ENCODE assay signal across 19 cellular contexts in the genomic region with DNA sequence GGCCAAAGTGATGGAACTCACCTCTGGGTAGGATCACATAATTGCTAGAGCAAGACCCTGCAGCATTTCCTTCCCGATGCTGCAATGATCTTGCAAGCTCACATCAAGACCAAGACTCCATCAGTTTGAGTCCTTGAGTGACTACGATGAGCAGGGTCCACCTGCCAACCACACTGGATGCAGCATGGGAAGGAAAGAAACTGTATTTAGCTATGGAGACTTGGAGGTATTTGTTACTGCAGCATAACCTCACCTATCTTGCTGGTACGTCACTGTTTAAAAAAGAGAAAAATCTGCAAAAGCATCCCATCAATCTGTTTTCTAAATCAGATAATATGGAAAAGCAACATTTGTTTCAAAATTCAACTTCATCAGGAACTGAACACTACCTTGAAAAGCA. TPM values are rescaled to one million over a fixed set of nuclear protein-coding genes. Genes with fewer than 3 reads are reported as not detected.
DNase-seq lines count a peak whose midpoint lies in the region; ATAC-seq and TF ChIP-seq lines count a peak whose summit lies in the region.
"Had no signal": no experiment of that assay in that cellular context is flagged by ENCODE, and none has a peak within 500 bp of the region (broad histone marks: within the 10 kb centered on the region; RNA-seq: fewer than 3 reads in every experiment).

No MANE protein-coding gene starts in this region.

- peak overlapping the region; percentile 74 for H3K27ac Mint-ChIP-seq in MCF 10A (ENCODE audit: low read depth, unreplicated experiment)
- H3K27ac Mint-ChIP-seq: CD4-positive, alpha-beta T cell had no signal

- no peaks in the 10 kb centered on the region for H3K27me3 ChIP-seq in breast epithelium

- no peak for TF ChIP-seq POLR2A in breast epithelium (IDR thresholded peaks at IDR 0.05)

- H3K9me3 ChIP-seq in breast epithelium = no peaks in the 10 kb centered on the region
- no peaks in the 10 kb centered on the region for H3K9me3 ChIP-seq in mesodermal cell (ENCODE audit: control insufficient read depth, low read length)
- H3K9me3 ChIP-seq: A549, Caco-2, HAP-1 had no signal

- H3K4me1 ChIP-seq in breast epithelium = no peaks in the 10 kb centered on the region
- peaks cover 34% of the 10 kb centered on the region for H3K4me1 ChIP-seq in mesodermal cell (ENCODE audit: control insufficient read depth, insufficient read depth, low read length, poor library complexity, severe bottlenecking)
- H3K4me1 ChIP-seq: Caco-2 had no signal

- peaks cover 23% of the 10 kb centered on the region for H3K4me1 Mint-ChIP-seq in MCF 10A (ENCODE audit: insufficient read depth, unreplicated experiment)

- H3K4me3 ChIP-seq in breast epithelium = peak overlapping the region in 1 of 3 donors; percentile 19
- H3K4me3 ChIP-seq in coronary artery = peak overlapping the region; percentile 44
- peak overlapping the region; percentile 14 for H3K4me3 ChIP-seq in mesodermal cell (ENCODE audit: extremely low read depth, insufficient read depth, low read length, poor library complexity, severe bottlenecking)
- H3K4me3 ChIP-seq: A549, GM23248, HAP-1 had no signal

- H3K27me3 Mint-ChIP-seq in MCF 10A (ENCODE audit: insufficient read depth, unreplicated experiment) = no peaks in the 10 kb centered on the region

- DNase-seq in MCF 10A (ENCODE audit: unreplicated experiment) (no peak), breast epithelium (ENCODE audit: low spot score in 2 of 2) (no peak), NCI-H69 (lab: John Stamatoyannopoulos, UW) (peak; percentile 70), coronary artery (ENCODE audit: low spot score) (no peak), kidney glomerular epithelial cell (lab: John Stamatoyannopoulos, UW) (no peak), NCI-H1048 (lab: John Stamatoyannopoulos, UW) (no peak)
- DNase-seq: AML-193; Caco-2; CD4-positive, alpha-beta T cell; DMS79; GDM1; GM23248 had no signal

- no TSS peak for BruUV-seq in MCF 10A (replicated peaks; lab: Mats Ljungman, UMichigan)

- no peak overlapping the region for H3K27ac ChIP-seq in breast epithelium
- H3K27ac ChIP-seq in coronary artery = peak overlapping the region; percentile 47 to 97
- no peak overlapping the region for H3K27ac ChIP-seq in mesodermal cell (ENCODE audit: low read depth, low read length, severe bottlenecking)
- H3K27ac ChIP-seq: 22Rv1, A549, C4-2B, GM23248, HL-60 had no signal

- no peaks in the 10 kb centered on the region for H3K9me3 Mint-ChIP-seq in MCF 10A (ENCODE audit: unreplicated experiment)
- H3K9me3 Mint-ChIP-seq: CD4-positive, alpha-beta T cell had no signal

- H3K4me3 Mint-ChIP-seq in MCF 10A (ENCODE audit: unreplicated experiment) = no peak overlapping the region

- H3K36me3 ChIP-seq in breast epithelium = no peaks in the 10 kb centered on the region
- H3K36me3 ChIP-seq in mesodermal cell (ENCODE audit: control insufficient read depth, insufficient read depth, low read length) = peaks cover 67% of the 10 kb centered on the region
- H3K36me3 ChIP-seq: HAP-1 had no signal

- POLR2A ChIA-PET in MCF 10A (lab: Yijun Ruan, JAX) = interaction anchor here (0.7 to 1.5 kb wide), 8 partner anchors 8 to 308 kb away, joined by 3 to 6 read pairs (median 3); no protein-coding TSS in a partner anchor

- 93 to 100% methylated on average over 2 of the region's 3 CpGs for WGBS in mesodermal cell (ENCODE audit: insufficient coverage in 2 of 2), 2 experiments

- intact Hi-C loops in MCF 10A (cut with micrococcal nuclease) = loop anchor here (5.0 kb wide), 2 partner anchors 253 to 308 kb away; no protein-coding TSS in a partner anchor
- intact Hi-C loops in breast epithelium (cut with DNase I; ENCODE audit: low total_unique reads) = loop anchor here (10.0 kb wide), 1 partner anchor 306 kb away; no protein-coding TSS in a partner anchor

- H3K36me3 Mint-ChIP-seq in MCF 10A (ENCODE audit: insufficient read depth, unreplicated experiment) = peaks cover 25% of the 10 kb centered on the region

- TF ChIP-seq CTCF in MCF 10A (IDR thresholded peaks at IDR 0.05; ENCODE audit: unreplicated experiment) = no peak
- no peak for TF ChIP-seq CTCF in breast epithelium (IDR thresholded peaks at IDR 0.05)
- TF ChIP-seq CTCF in coronary artery (IDR thresholded peaks at IDR 0.05) = no peak

- no peak for ATAC-seq in HG03045 (IDR thresholded peaks at IDR 0.05; ENCODE audit: unreplicated experiment)
- ATAC-seq: A549 had no signal

- CTCF ChIA-PET in MCF 10A (lab: Yijun Ruan, JAX) = interaction anchor here (0.6 to 1.6 kb wide), 8 partner anchors 9 to 1223 kb away, joined by 3 to 6 read pairs (median 4); no protein-coding TSS in a partner anchor

RNA-seq across cellular contexts. Expression of a gene that starts 2.5 kb away (rescaled TPM):
- total RNA-seq in MCF 10A (2022) (1.7 and 2.9 TPM in 2 replicates), breast epithelium (10 to 100 TPM in 2 of 3 donors, 1 to 10 TPM in 1; 8.6 to 64.5 (median 31.5) TPM)
- polyA plus RNA-seq in mesodermal cell (2013, experiment 1 of 2) = 23.6 TPM
- 18.3 TPM for polyA plus RNA-seq in mesodermal cell (2013, experiment 2 of 2)

Comparison
In these comparisons a context has a peak if more than half of its experiments do, and no peak if none do; other contexts are left out.
1. H3K27ac ChIP-seq: peak in coronary artery (2 of 2); none in breast epithelium (0 of 2) and mesodermal cell (single experiment).